In genomic region chr6:138522611-138523010, GRCh38 we compare ENCODE assay signal across 1 cellular context.
TF ChIP-seq lines count a peak whose summit lies in the region.

No MANE protein-coding gene starts in this region.

TF ChIP-seq in WTC11, 78 proteins besides CTCF, POLR2A, EP300 and RAD21 (continued from another document):
- TF ChIP-seq ATF2 (CRISPR knock-in tag; IDR thresholded peaks at IDR 0.05; ENCODE audit: borderline replicate concordance, low read depth), result no peak
